Comparison of ENCODE assay signal across 1 cellular context in genomic region chr12:54060975-54061778, GRCh38.
TF ChIP-seq lines count a peak whose summit lies in the region.

No MANE protein-coding gene starts in this region.

TF ChIP-seq in GM23338, 12 proteins besides CTCF, POLR2A, EP300 and RAD21 (continued from another document):
- no peak for TF ChIP-seq ZNF462 (CRISPR knock-in tag; IDR thresholded peaks at IDR 0.05)
- TF ChIP-seq ZNF331 (CRISPR knock-in tag; IDR thresholded peaks at IDR 0.05; ENCODE audit: low read depth), result no peak
